In the genomic region with DNA sequence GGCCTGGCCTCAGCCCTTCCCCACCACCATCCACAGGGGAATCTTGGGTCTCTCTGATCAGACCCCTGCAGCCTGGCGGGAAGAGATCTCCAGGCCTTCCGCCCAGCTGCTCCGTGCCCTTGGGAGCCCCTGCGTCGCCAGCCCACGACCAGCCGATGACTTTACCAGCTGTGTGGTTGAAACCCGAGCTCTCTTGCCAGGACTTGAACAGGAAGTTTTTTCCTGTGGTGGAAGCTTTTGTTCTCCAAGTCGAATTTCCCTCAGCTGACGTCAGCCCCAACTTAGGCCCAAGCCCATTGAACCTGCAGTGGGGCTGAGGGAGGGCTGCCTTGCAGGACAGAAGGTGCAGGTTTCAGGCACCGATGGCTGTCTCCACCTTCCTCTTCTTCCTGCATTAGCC, we compare ENCODE assay signal across 11 cellular contexts. TPM values are rescaled to one million over a fixed set of nuclear protein-coding genes. Genes with fewer than 3 reads are reported as not detected.
DNase-seq lines count a peak whose midpoint lies in the region; ATAC-seq and TF ChIP-seq lines count a peak whose summit lies in the region.
"Had no signal": no experiment of that assay in that cellular context is flagged by ENCODE, and none has a peak within 500 bp of the region (broad histone marks: within the 10 kb centered on the region; RNA-seq: fewer than 3 reads in every experiment).

No MANE protein-coding gene starts in this region.

- H3K9me3 Mint-ChIP-seq in nephron progenitor cell, result no peaks in the 10 kb centered on the region
- H3K9me3 Mint-ChIP-seq: effector memory CD8-positive, alpha-beta T cell; mesothelial cell of epicardium; T-helper 2 cell treated with Interferon-gamma antibody and Interleukin-4, amounts not matched to agents 5 μg/mL and 100 μg/mL, for 36 hours had no signal

- H3K27me3 Mint-ChIP-seq in nephron progenitor cell (ENCODE audit: low read depth, poor library complexity), result peaks cover 7% of the 10 kb centered on the region
- H3K27me3 Mint-ChIP-seq: effector memory CD8-positive, alpha-beta T cell had no signal

- H3K27ac Mint-ChIP-seq in nephron progenitor cell, result peak overlapping the region; percentile 80
- H3K27ac Mint-ChIP-seq: effector memory CD8-positive, alpha-beta T cell; mesothelial cell of epicardium; T-helper 2 cell treated with Interferon-gamma antibody and Interleukin-4, amounts not matched to agents 5 μg/mL and 100 μg/mL, for 36 hours had no signal

- H3K36me3 Mint-ChIP-seq in nephron progenitor cell (ENCODE audit: low read depth), result no peaks in the 10 kb centered on the region
- H3K36me3 Mint-ChIP-seq: mesothelial cell of epicardium had no signal

- no peak for TF ChIP-seq CTCF in nephron progenitor cell (IDR thresholded peaks at IDR 0.05)

- peaks cover 44% of the 10 kb centered on the region for H3K4me1 Mint-ChIP-seq in nephron progenitor cell
- H3K4me1 Mint-ChIP-seq: mesothelial cell of epicardium had no signal

- no peak overlapping the region for H3K4me3 Mint-ChIP-seq in nephron progenitor cell
- H3K4me3 Mint-ChIP-seq: effector memory CD8-positive, alpha-beta T cell; mesothelial cell of epicardium; T-helper 2 cell treated with Interferon-gamma antibody and Interleukin-4, amounts not matched to agents 5 μg/mL and 100 μg/mL, for 36 hours had no signal

- DNase-seq in ELR (ENCODE audit: low read depth) (peak; percentile 63), NCI-H69 (lab: John Stamatoyannopoulos, UW) (peak; percentile 55), nephron progenitor cell (peak; percentile 38), AG20443 (ENCODE audit: low spot score) (no peak), superior temporal gyrus (ENCODE audit: extremely low spot score) (no peak), T1000 (lab: John Stamatoyannopoulos, UW) (no peak)
- DNase-seq: effector memory CD8-positive, alpha-beta T cell had no signal

- ATAC-seq in esophagus mucosa (peak; percentile 70), GM21619 (IDR thresholded peaks at IDR 0.05; ENCODE audit: unreplicated experiment) (no peak)
- ATAC-seq: effector memory CD8-positive, alpha-beta T cell had no signal

RNA-seq across cellular contexts. Expression of gene SMAD3, which starts 51.7 kb away (rescaled TPM):
- 35.6 TPM for total RNA-seq in esophagus mucosa

Comparison
In these comparisons a context has a peak if more than half of its experiments do, and no peak if none do; other contexts are left out.
1. DNase-seq: peak in ELR (single experiment), NCI-H69 (single experiment) and nephron progenitor cell (single experiment); none in AG20443 (single experiment), superior temporal gyrus (single experiment) and T1000 (single experiment).